In the genomic region with DNA sequence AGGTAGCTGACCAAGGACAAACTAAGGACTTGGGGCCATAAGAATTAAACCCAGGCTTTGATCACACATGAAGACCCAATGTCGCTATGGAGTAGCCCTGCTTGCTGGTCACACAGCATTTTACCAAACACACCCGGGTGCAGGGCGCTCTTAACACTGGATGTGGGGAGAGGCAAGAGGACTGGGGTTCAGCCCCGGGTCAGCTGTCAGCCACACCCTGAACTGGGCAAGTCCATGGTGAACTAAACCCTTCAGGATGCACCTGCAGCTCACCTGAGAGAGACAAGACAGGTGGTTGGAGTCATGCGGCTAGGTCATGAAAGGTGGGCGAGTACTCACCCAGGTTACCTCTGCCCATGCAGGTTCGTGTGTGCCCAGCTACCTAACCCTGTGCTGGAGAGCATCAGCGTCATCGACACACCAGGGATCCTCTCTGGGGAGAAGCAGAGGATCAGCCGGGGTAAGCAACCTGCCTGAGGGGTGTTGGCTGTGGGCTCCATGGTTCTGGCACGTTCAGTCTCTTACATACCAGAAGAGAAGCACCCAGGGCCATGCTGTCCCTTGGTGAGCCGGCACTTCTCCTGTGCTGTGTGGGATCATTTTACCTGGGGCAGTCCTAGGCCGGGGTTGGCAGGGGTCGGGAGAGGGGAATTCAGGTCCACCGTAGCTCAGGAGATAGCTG, we compare ENCODE assay signal across 21 cellular contexts. TPM values are rescaled to one million over a fixed set of nuclear protein-coding genes. Genes with fewer than 3 reads are reported as not detected.
"Had no signal": no experiment of that assay in that cellular context is flagged by ENCODE, and none has a peak within 500 bp of the region (broad histone marks: within the 10 kb centered on the region; RNA-seq: fewer than 3 reads in every experiment).

No MANE protein-coding gene starts in this region.

- ATAC-seq: heart left ventricle; left cardiac atrium; naive thymus-derived CD4-positive, alpha-beta T cell; stimulated activated naive CD8-positive, alpha-beta T cell treated with anti-CD3 and anti-CD28 coated beads, Interleukin-15, Interleukin-2, amounts not matched to agents 100 U/mL and 50 U/mL, for 24 hours; T-cell had no signal

- H3K27ac ChIP-seq: adrenal gland, ascending aorta, brain microvascular endothelial cell, colonic mucosa, heart left ventricle, sigmoid colon, upper lobe of left lung had no signal

- H3K4me1 ChIP-seq: adrenal gland, ascending aorta, colonic mucosa, sigmoid colon had no signal

- H3K27me3 ChIP-seq: adrenal gland, ascending aorta, brain microvascular endothelial cell, colonic mucosa, heart left ventricle, sigmoid colon, upper lobe of left lung had no signal

- H3K4me3 Mint-ChIP-seq: activated CD4-positive, alpha-beta memory T cell treated with anti-CD3 and anti-CD28 coated beads, Interleukin-2, amount 10 ng/mL, durations not matched to agents 7 days and 5 days; activated naive CD8-positive, alpha-beta T cell; activated T-helper 1 cell treated with anti-CD3 and anti-CD28 coated beads, Interleukin-12 subunit alpha, Interleukin-12 subunit beta, Interleukin-2, Interleukin-4 antibody, amounts not matched to agents 30 ng/mL and 10 ng/mL and 1 ng/mL, durations not matched to agents 14 hours and 24 hours and 36 hours; naive thymus-derived CD4-positive, alpha-beta T cell; neural crest cell; T-cell had no signal

- H3K27ac Mint-ChIP-seq: activated CD4-positive, alpha-beta memory T cell treated with anti-CD3 and anti-CD28 coated beads, Interleukin-2, amount 10 ng/mL, durations not matched to agents 7 days and 5 days; activated naive CD8-positive, alpha-beta T cell; activated T-helper 1 cell treated with anti-CD3 and anti-CD28 coated beads, Interleukin-12 subunit alpha, Interleukin-12 subunit beta, Interleukin-2, Interleukin-4 antibody, amounts not matched to agents 30 ng/mL and 10 ng/mL and 1 ng/mL, durations not matched to agents 14 hours and 24 hours and 36 hours; naive thymus-derived CD4-positive, alpha-beta T cell; T-cell had no signal

- H3K36me3 ChIP-seq: colonic mucosa, sigmoid colon had no signal

- H3K9me3 Mint-ChIP-seq: activated CD4-positive, alpha-beta memory T cell treated with anti-CD3 and anti-CD28 coated beads, Interleukin-2, amount 10 ng/mL, durations not matched to agents 7 days and 5 days; activated T-helper 1 cell treated with anti-CD3 and anti-CD28 coated beads, Interleukin-12 subunit alpha, Interleukin-12 subunit beta, Interleukin-2, Interleukin-4 antibody, amounts not matched to agents 30 ng/mL and 10 ng/mL and 1 ng/mL, durations not matched to agents 14 hours and 24 hours and 36 hours; naive thymus-derived CD4-positive, alpha-beta T cell; neural crest cell; T-cell had no signal

- H3K9me3 ChIP-seq: adrenal gland, ascending aorta, colonic mucosa, heart left ventricle, sigmoid colon, upper lobe of left lung had no signal

- H3K4me1 Mint-ChIP-seq: neural crest cell had no signal

- H3K4me2 ChIP-seq: smooth muscle cell had no signal

- H3K27me3 Mint-ChIP-seq: activated CD4-positive, alpha-beta memory T cell treated with anti-CD3 and anti-CD28 coated beads, Interleukin-2, amount 10 ng/mL, durations not matched to agents 7 days and 5 days; activated naive CD8-positive, alpha-beta T cell; naive thymus-derived CD4-positive, alpha-beta T cell; T-cell had no signal

- H3K4me3 ChIP-seq: adrenal gland, ascending aorta, colonic mucosa, heart left ventricle, sigmoid colon, smooth muscle cell, upper lobe of left lung had no signal

- DNase-seq: activated CD4-positive, alpha-beta memory T cell treated with anti-CD3 and anti-CD28 coated beads, Interleukin-2, amount 10 ng/mL, durations not matched to agents 7 days and 5 days; activated CD4-positive, alpha-beta T cell treated with anti-CD3 and anti-CD28 coated beads for 48 hours; activated CD4-positive, CD25-positive, alpha-beta regulatory T cell; adrenal gland; brain microvascular endothelial cell; colonic mucosa; left cardiac atrium; naive thymus-derived CD4-positive, alpha-beta T cell; posterior cingulate gyrus; sigmoid colon; stimulated activated CD4-positive, alpha-beta T cell treated with anti-CD3 and anti-CD28 coated beads, Interleukin-15, amount 100 ng/mL, for 24 hours; stimulated activated naive CD8-positive, alpha-beta T cell treated with anti-CD3 and anti-CD28 coated beads, Interleukin-15, Interleukin-2, amounts not matched to agents 100 U/mL and 50 U/mL, for 24 hours; T-cell; T1000; upper lobe of left lung had no signal

RNA-seq across cellular contexts. Expression of gene CAPN14, which starts 31.8 kb away (rescaled TPM):
- total RNA-seq: ascending aorta had no signal
